In the genomic region with DNA sequence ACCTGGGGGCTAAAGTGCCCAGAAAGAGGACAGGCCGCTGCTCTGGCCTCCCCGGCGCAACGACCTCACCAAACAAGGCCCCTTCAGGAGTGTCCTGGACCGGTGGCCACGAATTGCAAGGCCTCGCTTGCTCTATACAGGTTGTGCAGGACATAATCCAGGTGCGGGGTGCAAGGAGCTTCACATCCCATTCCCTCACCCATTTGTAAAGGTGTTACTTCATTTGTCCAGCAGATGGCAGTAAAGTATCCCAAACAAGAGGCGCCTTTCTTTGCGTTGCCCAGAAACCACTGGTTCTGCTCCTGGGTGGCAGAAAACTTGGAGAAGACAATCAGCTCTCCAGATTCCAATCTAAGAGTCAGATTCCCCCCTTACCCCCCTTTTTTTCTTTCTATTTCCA, we compare ENCODE assay signal across 9 cellular contexts. TPM values are rescaled to one million over a fixed set of nuclear protein-coding genes. Genes with fewer than 3 reads are reported as not detected.
A peak's percentile ranks its signal among the peaks of the same experiment; 100 is the strongest.
DNase-seq lines count a peak whose midpoint lies in the region; ATAC-seq, FAIRE-seq and TF ChIP-seq lines count a peak whose summit lies in the region.
"Had no signal": no experiment of that assay in that cellular context is flagged by ENCODE, and none has a peak within 500 bp of the region (broad histone marks: within the 10 kb centered on the region; RNA-seq: fewer than 3 reads in every experiment).

No MANE protein-coding gene starts in this region.

- no peaks in the 10 kb centered on the region for H3K9me3 ChIP-seq in OCI-LY3 (ENCODE audit: insufficient read depth, low read length)

- H3K27ac Mint-ChIP-seq in activated CD4-positive, alpha-beta T cell treated with anti-CD3 and anti-CD28 coated beads, Interleukin-2, amount 10 ng/mL, durations not matched to agents 24 days and 14 days: no peak overlapping the region
- H3K27ac Mint-ChIP-seq: dendritic cell treated with granulocyte-macrophage colony-stimulating factor and Interleukin-4, amounts not matched to agents 40 ng/mL and 50 ng/mL, for 4 days had no signal

- H3K36me3 Mint-ChIP-seq in activated CD4-positive, alpha-beta T cell treated with anti-CD3 and anti-CD28 coated beads, Interleukin-2, amount 10 ng/mL, durations not matched to agents 24 days and 14 days (ENCODE audit: low read depth): no peaks in the 10 kb centered on the region

- H3K4me1 ChIP-seq in OCI-LY3 (ENCODE audit: low read length): peaks cover 22% of the 10 kb centered on the region

- no peak overlapping the region for H2AFZ ChIP-seq in OCI-LY3 (ENCODE audit: low read depth, low read length)

- FAIRE-seq in HTR-8/SVneo (lab: Jason Lieb, UNC) (peak; percentile 23), bronchial epithelial cell (lab: Jason Lieb, UNC) (no peak)

- H3K4me3 Mint-ChIP-seq in activated CD4-positive, alpha-beta T cell treated with anti-CD3 and anti-CD28 coated beads, Interleukin-2, amount 10 ng/mL, durations not matched to agents 24 days and 14 days: no peak overlapping the region
- H3K4me3 Mint-ChIP-seq: dendritic cell treated with granulocyte-macrophage colony-stimulating factor and Interleukin-4, amounts not matched to agents 40 ng/mL and 50 ng/mL, for 4 days had no signal

- TF ChIP-seq CTCF in OCI-LY3 (IDR thresholded peaks at IDR 0.05; ENCODE audit: low read depth, low read length) (peak; percentile 81), bronchial epithelial cell (IDR thresholded peaks at IDR 0.05; ENCODE audit: insufficient read depth, low read length, severe bottlenecking) (peak; percentile 69), kidney epithelial cell (IDR thresholded peaks at IDR 0.05; ENCODE audit: insufficient read depth, low read length, poor library complexity, severe bottlenecking) (peak; percentile 64)

- no peak overlapping the region for H3K4me3 ChIP-seq in OCI-LY3 (ENCODE audit: low read length)
- H3K4me3 ChIP-seq in bronchial epithelial cell (ENCODE audit: low read depth, low read length): no peak overlapping the region
- H3K4me3 ChIP-seq in kidney epithelial cell (ENCODE audit: low read depth, low read length): no peak overlapping the region

- no peaks in the 10 kb centered on the region for H3K36me3 ChIP-seq in OCI-LY3 (replicated peaks; ENCODE audit: low read depth, low read length)
- no peaks in the 10 kb centered on the region for H3K36me3 ChIP-seq in bronchial epithelial cell (ENCODE audit: control insufficient read depth, insufficient read depth, low read length)
- no peaks in the 10 kb centered on the region for H3K36me3 ChIP-seq in kidney epithelial cell (ENCODE audit: control insufficient read depth, insufficient read depth, low read length)

- no peak overlapping the region for H3K27ac ChIP-seq in OCI-LY3 (ENCODE audit: low read length)

- no peaks in the 10 kb centered on the region for H4K20me1 ChIP-seq in OCI-LY3 (ENCODE audit: insufficient read depth, low read length)

- ATAC-seq in HG03280 (IDR thresholded peaks at IDR 0.05; ENCODE audit: unreplicated experiment): no peak

- H3K9me3 Mint-ChIP-seq in activated CD4-positive, alpha-beta T cell treated with anti-CD3 and anti-CD28 coated beads, Interleukin-2, amount 10 ng/mL, durations not matched to agents 24 days and 14 days: no peaks in the 10 kb centered on the region
- H3K9me3 Mint-ChIP-seq: dendritic cell treated with granulocyte-macrophage colony-stimulating factor and Interleukin-4, amounts not matched to agents 40 ng/mL and 50 ng/mL, for 4 days had no signal

- peak; percentile 86 for DNase-seq in activated CD4-positive, alpha-beta T cell treated with anti-CD3 and anti-CD28 coated beads, Interleukin-2, amount 10 ng/mL, durations not matched to agents 24 days and 14 days
- no peak for DNase-seq in activated CD4-positive, alpha-beta T cell treated with anti-CD3 and anti-CD28 coated beads, Interleukin-2, amount 50 U/mL, for 1 hour
- DNase-seq in HTR-8/SVneo (ENCODE audit: insufficient read length, low spot score): peak; percentile 57
- peak; percentile 70 for DNase-seq in bronchial epithelial cell (ENCODE audit: low read depth)
- DNase-seq in kidney epithelial cell (ENCODE audit: low read depth): no peak
- peak; percentile 58 for DNase-seq in stromal cell of bone marrow (ENCODE audit: low read depth)

- H3K27me3 Mint-ChIP-seq in activated CD4-positive, alpha-beta T cell treated with anti-CD3 and anti-CD28 coated beads, Interleukin-2, amount 10 ng/mL, durations not matched to agents 24 days and 14 days: peaks cover 24% of the 10 kb centered on the region

- no peaks in the 10 kb centered on the region for H3K79me2 ChIP-seq in OCI-LY3 (ENCODE audit: low read length)

- no peaks in the 10 kb centered on the region for H3K4me1 Mint-ChIP-seq in activated CD4-positive, alpha-beta T cell treated with anti-CD3 and anti-CD28 coated beads, Interleukin-2, amount 10 ng/mL, durations not matched to agents 24 days and 14 days

- no peak overlapping the region for H3K4me2 ChIP-seq in OCI-LY3 (ENCODE audit: low read length)

- intact Hi-C loops in activated CD4-positive, alpha-beta T cell treated with anti-CD3 and anti-CD28 coated beads, Interleukin-2, amount 10 ng/mL, durations not matched to agents 24 days and 14 days (cut with micrococcal nuclease): loop anchor here (1.0 kb wide), 2 partner anchors 183 to 222 kb away; no protein-coding TSS in a partner anchor

- H3K27me3 ChIP-seq in OCI-LY3 (ENCODE audit: low read depth, low read length) (peaks cover 30% of the 10 kb centered on the region), bronchial epithelial cell (ENCODE audit: control insufficient read depth, insufficient read depth, low read length) (no peaks in the 10 kb centered on the region), kidney epithelial cell (ENCODE audit: control insufficient read depth, insufficient read depth, low read length) (no peaks in the 10 kb centered on the region)

- H3K9ac ChIP-seq in OCI-LY3 (ENCODE audit: low read length): no peak overlapping the region

RNA-seq across cellular contexts. Expression of a gene that starts 35.9 kb away (rescaled TPM):
- total RNA-seq in activated CD4-positive, alpha-beta T cell treated with anti-CD3 and anti-CD28 coated beads, Interleukin-2, amount 10 ng/mL, durations not matched to agents 24 days and 14 days: 1.4 and 1.9 TPM in 2 replicates
- 4.7 and 5.4 TPM in 2 replicates for total RNA-seq in bronchial epithelial cell
- total RNA-seq in kidney epithelial cell: 6.6 and 9.5 TPM in 2 replicates

Comparison
In these comparisons a context has a peak if more than half of its experiments do, and no peak if none do; other contexts are left out.
1. DNase-seq: peak in activated CD4-positive, alpha-beta T cell treated with anti-CD3 and anti-CD28 coated beads, Interleukin-2, amount 10 ng/mL, durations not matched to agents 24 days and 14 days (single experiment), HTR-8/SVneo (single experiment), bronchial epithelial cell (single experiment) and stromal cell of bone marrow (single experiment); none in activated CD4-positive, alpha-beta T cell treated with anti-CD3 and anti-CD28 coated beads, Interleukin-2, amount 50 U/mL, for 1 hour (single experiment) and kidney epithelial cell (single experiment).
2. Peak in every context shown above with its lines, with median percentiles within 50 percentile points of each other: CTCF ChIP-seq.